In genomic region chr10:70815504-70816219, GRCh38 we compare ENCODE assay signal across 8 cellular contexts. TPM values are rescaled to one million over a fixed set of nuclear protein-coding genes. Genes with fewer than 3 reads are reported as not detected.
DNase-seq lines count a peak whose midpoint lies in the region; ATAC-seq and TF ChIP-seq lines count a peak whose summit lies in the region.

TSS of gene SGPL1 (plus strand) at chr10:70815948. CDS start at chr10:70816854, 906 bp downstream.

- peak within 1 kb of the TSS; percentile 88 for H3K4me2 ChIP-seq in H9 (ENCODE audit: insufficient read depth, insufficient read length, low read length)
- H3K4me2 ChIP-seq in MM.1S (ENCODE audit: low read depth, low read length): peak within 1 kb of the TSS; percentile 81

- H3K27ac Mint-ChIP-seq in H9: peak within 1 kb of the TSS; percentile 87 to 97 (median 92)
- H3K27ac Mint-ChIP-seq in T-helper 1 cell treated with Interleukin-12 subunit alpha and Interleukin-12 subunit beta and Interleukin-4 antibody, amounts not matched to agents 30 μg/mL and 1 μg/mL, for 36 hours: peak within 1 kb of the TSS; percentile 77

- H4K8ac ChIP-seq in H9 (replicated peaks; ENCODE audit: insufficient read length, low read depth, low read length): no peak within 1 kb of the TSS

- no peak within 1 kb of the TSS for H4K5ac ChIP-seq in H9 (ENCODE audit: insufficient read length, low read depth, low read length)

- H3K27ac ChIP-seq in H9 (ENCODE audit: insufficient read length, low read depth, low read length): no peak within 1 kb of the TSS
- H3K27ac ChIP-seq in MM.1S (ENCODE audit: low read length): no peak within 1 kb of the TSS
- peak within 1 kb of the TSS; percentile 96 to 98 for H3K27ac ChIP-seq in prostate gland
- peak within 1 kb of the TSS; percentile 86 for H3K27ac ChIP-seq in upper lobe of right lung

- H3K4ac ChIP-seq in H9 (ENCODE audit: low read depth, low read length): no peak within 1 kb of the TSS

- H2BK12ac ChIP-seq in H9 (ENCODE audit: insufficient read length, low read depth, low read length): no peak within 1 kb of the TSS

- H4K91ac ChIP-seq in H9 (ENCODE audit: insufficient read length, low read depth, low read length): no peak within 1 kb of the TSS

- H2AFZ ChIP-seq in H9 (ENCODE audit: low read length) (peak within 1 kb of the TSS; percentile 83), MM.1S (ENCODE audit: low read length) (peak within 1 kb of the TSS; percentile 86)

- H3K56ac ChIP-seq in H9 (ENCODE audit: insufficient read length, low read depth, low read length): no peak within 1 kb of the TSS

- peaks cover 12 to 14% of the 10 kb centered on the region in 2 experiments for H3K4me1 Mint-ChIP-seq in H9
- H3K4me1 Mint-ChIP-seq in T-helper 1 cell treated with Interleukin-12 subunit alpha and Interleukin-12 subunit beta and Interleukin-4 antibody, amounts not matched to agents 30 μg/mL and 1 μg/mL, for 36 hours (ENCODE audit: low read depth): peaks cover 13% of the 10 kb centered on the region

- peaks cover 5% of the 10 kb centered on the region for H3K23me2 ChIP-seq in H9 (ENCODE audit: insufficient read length, low read depth, low read length, poor library complexity, severe bottlenecking)

- H2BK20ac ChIP-seq in H9 (ENCODE audit: low read depth, low read length, poor library complexity, severe bottlenecking): no peak within 1 kb of the TSS

- no peak within 1 kb of the TSS for H3T11ph ChIP-seq in H9 (ENCODE audit: low read length)

- H3K79me1 ChIP-seq in H9 (ENCODE audit: insufficient read depth, low read depth, low read length, poor library complexity, severe bottlenecking): peaks cover 2% of the 10 kb centered on the region

- no peaks in the 10 kb centered on the region for H3K36me3 ChIP-seq in MM.1S (replicated peaks; ENCODE audit: insufficient read depth, low read length)
- H3K36me3 ChIP-seq in prostate gland: no peaks in the 10 kb centered on the region
- H3K36me3 ChIP-seq in upper lobe of right lung: peaks cover 11% of the 10 kb centered on the region

- H3K36me3 Mint-ChIP-seq in H9 (ENCODE audit: insufficient read depth in 1 of 3, low read depth in 3 of 3): peaks cover 10 to 28% (median 26%) of the 10 kb centered on the region in 3 experiments; a peak in 5 of 7 replicates
- H3K36me3 Mint-ChIP-seq in T-helper 1 cell treated with Interleukin-12 subunit alpha and Interleukin-12 subunit beta and Interleukin-4 antibody, amounts not matched to agents 30 μg/mL and 1 μg/mL, for 36 hours (ENCODE audit: low read depth): peaks cover 7% of the 10 kb centered on the region

- H3K9me3 Mint-ChIP-seq in H9: no peaks in the 10 kb centered on the region
- no peaks in the 10 kb centered on the region for H3K9me3 Mint-ChIP-seq in T-helper 1 cell treated with Interleukin-12 subunit alpha and Interleukin-12 subunit beta and Interleukin-4 antibody, amounts not matched to agents 30 μg/mL and 1 μg/mL, for 36 hours

- H4K20me1 ChIP-seq in H9 (ENCODE audit: control insufficient read depth, insufficient read depth, insufficient read length) (no peaks in the 10 kb centered on the region), MM.1S (ENCODE audit: insufficient read depth, low read length) (no peaks in the 10 kb centered on the region)

- H3K14ac ChIP-seq in H9 (ENCODE audit: insufficient read depth, low read length): peak within 1 kb of the TSS; percentile 85

- peaks cover 5% of the 10 kb centered on the region; the same call in 1 of the 2 replicates for H3K79me2 ChIP-seq in H9 (ENCODE audit: insufficient read depth, low read length)
- no peaks in the 10 kb centered on the region for H3K79me2 ChIP-seq in MM.1S (ENCODE audit: low read length)

- no peak within 1 kb of the TSS for H2BK15ac ChIP-seq in H9 (ENCODE audit: low read depth, low read length)

- H3K18ac ChIP-seq in H9 (ENCODE audit: insufficient read length, low read depth, low read length): peak within 1 kb of the TSS; percentile 96

- peak; percentile 96 to 97 for ATAC-seq in left cardiac atrium
- ATAC-seq in upper lobe of right lung: peak; percentile 99

- no CpG with 5 or more reads among the region's 58 CpGs for WGBS in H9 (ENCODE audit: extremely low coverage, insufficient read length, low lambda C conversion rate)
- WGBS in prostate gland: 2% methylated on average over 50 of the region's 58 CpGs

- H3K4me3 ChIP-seq in GM08714 (ENCODE audit: low read length) (peak within 1 kb of the TSS; percentile 86), MM.1S (ENCODE audit: low read length) (peak within 1 kb of the TSS; percentile 80), prostate gland (peak within 1 kb of the TSS; percentile 84 to 85), upper lobe of right lung (peak within 1 kb of the TSS; percentile 70)

- H2BK5ac ChIP-seq in H9 (ENCODE audit: insufficient read length, low read length): no peak within 1 kb of the TSS

- H3K27me3 Mint-ChIP-seq in H9 (ENCODE audit: low read depth): no peaks in the 10 kb centered on the region; the same call in 1 of the 2 replicates
- peaks cover 4% of the 10 kb centered on the region for H3K27me3 Mint-ChIP-seq in T-helper 1 cell treated with Interleukin-12 subunit alpha and Interleukin-12 subunit beta and Interleukin-4 antibody, amounts not matched to agents 30 μg/mL and 1 μg/mL, for 36 hours (ENCODE audit: low read depth)

- H3K23ac ChIP-seq in H9 (ENCODE audit: insufficient read length, low read depth, low read length): no peak within 1 kb of the TSS

- H3K4me3 Mint-ChIP-seq in H9: peak within 1 kb of the TSS; percentile 91 to 93
- peak within 1 kb of the TSS; percentile 88 for H3K4me3 Mint-ChIP-seq in T-helper 1 cell treated with Interleukin-12 subunit alpha and Interleukin-12 subunit beta and Interleukin-4 antibody, amounts not matched to agents 30 μg/mL and 1 μg/mL, for 36 hours

- peak; percentile 94 for TF ChIP-seq CTCF in H9 (conservative IDR thresholded peaks at IDR 0.05)
- TF ChIP-seq CTCF in MM.1S (IDR thresholded peaks at IDR 0.05; ENCODE audit: low read length): peak; percentile 80
- TF ChIP-seq CTCF in prostate gland (IDR thresholded peaks at IDR 0.05): peak; percentile 97 to 100 (median 98)
- TF ChIP-seq CTCF in upper lobe of right lung (IDR thresholded peaks at IDR 0.05): peak; percentile 94

- H3K4me1 ChIP-seq in H9 (ENCODE audit: insufficient read depth, low read length): no peaks in the 10 kb centered on the region
- no peaks in the 10 kb centered on the region for H3K4me1 ChIP-seq in MM.1S (ENCODE audit: low read length)
- H3K4me1 ChIP-seq in prostate gland (replicated peaks): no peaks in the 10 kb centered on the region
- peaks cover 7% of the 10 kb centered on the region for H3K4me1 ChIP-seq in upper lobe of right lung

- H2BK120ac ChIP-seq in H9 (ENCODE audit: low read depth, low read length, poor library complexity, severe bottlenecking): no peak within 1 kb of the TSS

- no peaks in the 10 kb centered on the region for H3K9me3 ChIP-seq in H9 (ENCODE audit: control insufficient read depth, low read depth, low read length)
- no peaks in the 10 kb centered on the region for H3K9me3 ChIP-seq in MM.1S (replicated peaks; ENCODE audit: insufficient read depth, low read length)
- H3K9me3 ChIP-seq in prostate gland: no peaks in the 10 kb centered on the region
- H3K9me3 ChIP-seq in upper lobe of right lung: no peaks in the 10 kb centered on the region

- H3F3A ChIP-seq in MM.1S (ENCODE audit: insufficient read depth, low read length): no peaks in the 10 kb centered on the region

- H2AK5ac ChIP-seq in H9 (ENCODE audit: insufficient read length, low read length): no peak within 1 kb of the TSS

- intact Hi-C loops in left cardiac atrium (cut with DNase I): loop anchor here (1.0 to 2.0 kb wide), 2 partner anchors 65 kb away; no protein-coding TSS in a partner anchor
- intact Hi-C loops in prostate gland (cut with DNase I): loop anchor here (1.0 to 10.0 kb wide), 2 partner anchors 65 to 399 kb away; partner anchors contain the start of gene UNC5B
- intact Hi-C loops in upper lobe of right lung (cut with DNase I): loop anchor here (10.0 kb wide), 1 partner anchor 59 kb away; no protein-coding TSS in a partner anchor

- H3K9me2 ChIP-seq in MM.1S (replicated peaks; ENCODE audit: insufficient read depth, low read length): no peaks in the 10 kb centered on the region

- TF ChIP-seq POLR2A in prostate gland (IDR thresholded peaks at IDR 0.05): peak; percentile 73

- H3K27me3 ChIP-seq in H9 (ENCODE audit: insufficient read depth, low read length): no peaks in the 10 kb centered on the region
- H3K27me3 ChIP-seq in MM.1S (replicated peaks; ENCODE audit: insufficient read depth, low read length): no peaks in the 10 kb centered on the region
- no peaks in the 10 kb centered on the region for H3K27me3 ChIP-seq in prostate gland (replicated peaks; ENCODE audit: insufficient read depth)
- H3K27me3 ChIP-seq in upper lobe of right lung: no peaks in the 10 kb centered on the region

- H3K9ac ChIP-seq in H9 (ENCODE audit: extremely low read depth, insufficient read length, low read length) (peak within 1 kb of the TSS; percentile 66), MM.1S (ENCODE audit: low read length) (peak within 1 kb of the TSS; percentile 50; the same call in 1 of the 2 replicates)

- DNase-seq in H9: peak; percentile 86
- DNase-seq in MM.1S: peak; percentile 82
- DNase-seq in amniotic stem cell (lab: John Stamatoyannopoulos, UW): peak; percentile 55
- DNase-seq in left cardiac atrium: peak; percentile 89
- peak; percentile 86 for DNase-seq in prostate gland (ENCODE audit: low spot score)
- peak; percentile 92 for DNase-seq in upper lobe of right lung

RNA-seq across cellular contexts. Expression of gene SGPL1, which starts in this region (rescaled TPM):
- total RNA-seq in H9 (2021): 52.6 and 60.8 TPM in 2 replicates
- 10 to 100 TPM; 18.5 to 19.3 TPM for total RNA-seq in left cardiac atrium
- 10 to 100 TPM; 52.6 to 64.4 TPM for total RNA-seq in prostate gland
- 38.3 TPM for total RNA-seq in upper lobe of right lung

Comparison
In these comparisons a context has a peak if more than half of its experiments do, and no peak if none do; other contexts are left out.
1. H3K27ac ChIP-seq: peak in prostate gland (2 of 2) and upper lobe of right lung (single experiment); none in H9 (single experiment) and MM.1S (single experiment).
2. Peak in every context shown above with its lines, with median percentiles within 50 percentile points of each other: H3K4me3 ChIP-seq, DNase-seq and CTCF ChIP-seq.